ENCODE assay signal across 1 cellular context in genomic region chr14:23320584-23321571, GRCh38.
TF ChIP-seq lines count a peak whose summit lies in the region.

Gene PABPN1 (plus strand): TSS chr14:23321457. CDS start chr14:23321470, 13 bp downstream.

TF ChIP-seq in K562, 482 proteins besides CTCF, POLR2A, EP300 and RAD21 (continued from another document and continues in another):
- TF ChIP-seq MITF (IDR thresholded peaks at IDR 0.05) (0 out of 2 replicates have a peak, but pooled peaks have one; percentile 61), FOXJ2 (tag; IDR thresholded peaks at IDR 0.05) (peak; percentile 38; the same call in 1 of the 2 replicates), RCOR1 (IDR thresholded peaks at IDR 0.05; ENCODE audit: borderline replicate concordance in 1 of 2, low read depth in 2 of 2, low read length in 2 of 2) (peak in 1 of 2 experiments; percentile 42; a peak in 2 of 4 replicates), MIER1 (IDR thresholded peaks at IDR 0.05; ENCODE audit: low read depth) (no peak), CBX8 (IDR thresholded peaks at IDR 0.05; ENCODE audit: borderline replicate concordance, extremely low read depth, low read depth, low read length, poor library complexity, severe bottlenecking) (no peak), DEAF1 (CRISPR knock-in tag; IDR thresholded peaks at IDR 0.05) (no peak), ID3 (CRISPR knock-in tag; IDR thresholded peaks at IDR 0.05) (no peak), ID3 (tag; IDR thresholded peaks at IDR 0.05) (peak; percentile 88; the same call in 1 of the 2 replicates), ATF1 (CRISPR knock-in tag; IDR thresholded peaks at IDR 0.05) (peak; percentile 25; the same call in 1 of the 2 replicates), ATF1 (tag; IDR thresholded peaks at IDR 0.05) (peak; percentile 98), ZNF384 (IDR thresholded peaks at IDR 0.05; ENCODE audit: low read depth, low read length) (no peak), THRB (CRISPR knock-in tag; conservative IDR thresholded peaks at IDR 0.05) (no peak), PRDM10 (IDR thresholded peaks at IDR 0.05; ENCODE audit: partially characterized antibody) (peak; percentile 45), SRSF1 (IDR thresholded peaks at IDR 0.05; ENCODE audit: low read depth, low read length) (no peak), AFF1 (IDR thresholded peaks at IDR 0.05; ENCODE audit: low read depth in 1 of 2, partially characterized antibody in 2 of 2) (peak; percentile 22 to 84), E2F3 (CRISPR knock-in tag; IDR thresholded peaks at IDR 0.05) (peak; percentile 21; the same call in 1 of the 2 replicates), RERE (CRISPR knock-in tag; IDR thresholded peaks at IDR 0.05; ENCODE audit: borderline replicate concordance) (no peak), MAFF (IDR thresholded peaks at IDR 0.05; ENCODE audit: low read length) (no peak; the same call in 1 of the 2 replicates), XRCC3 (IDR thresholded peaks at IDR 0.05) (no peak), BCLAF1 (IDR thresholded peaks at IDR 0.05; ENCODE audit: borderline replicate concordance in 1 of 2, control insufficient read depth in 1 of 2, low read depth in 2 of 2, low read length in 1 of 2) (no peak), HMGN3 (IDR thresholded peaks at IDR 0.05; ENCODE audit: borderline replicate concordance, extremely low read depth, insufficient read length, low read depth, low read length) (peak; percentile 7), TGIF2 (CRISPR knock-in tag; IDR thresholded peaks at IDR 0.05) (no peak), POLR3G (IDR thresholded peaks at IDR 0.05; ENCODE audit: extremely low read depth, insufficient read length, insufficient replicate concordance) (no peak), GTF2A2 (tag; IDR thresholded peaks at IDR 0.05) (no peak), CCNT2 (IDR thresholded peaks at IDR 0.05; ENCODE audit: borderline replicate concordance, extremely low read depth, insufficient read length, low read depth, low read length) (peak; percentile 69), SAP30 (IDR thresholded peaks at IDR 0.05; ENCODE audit: borderline replicate concordance, insufficient read depth, low read depth, low read length, poor library complexity, severe bottlenecking) (no peak), MEIS2 (IDR thresholded peaks at IDR 0.05; ENCODE audit: partially characterized antibody) (peak; percentile 94), ZBTB33 (CRISPR knock-in tag; IDR thresholded peaks at IDR 0.05) (peak; percentile 45; the same call in 1 of the 2 replicates), EWSR1 (IDR thresholded peaks at IDR 0.05; ENCODE audit: borderline replicate concordance, low read depth, partially characterized antibody) (no peak), ZNF121 (CRISPR knock-in tag; conservative IDR thresholded peaks at IDR 0.05) (no peak)
